ENCODE assay signal across 2 cellular contexts in genomic region chr14:59067135-59067894, GRCh38.
TF ChIP-seq lines count a peak whose summit lies in the region.

No MANE protein-coding gene starts in this region.

TF ChIP-seq in HepG2, 621 proteins besides CTCF, POLR2A, EP300 and RAD21:
- TF ChIP-seq ZFP90 (CRISPR knock-in tag; IDR thresholded peaks at IDR 0.05; ENCODE audit: borderline replicate concordance) (no peak), PRDM15 (CRISPR knock-in tag; IDR thresholded peaks at IDR 0.05) (0 out of 2 replicates have a peak, but pooled peaks have one; percentile 43)

TF ChIP-seq in GM12878, 131 proteins besides CTCF, POLR2A, EP300 and RAD21:
- TF ChIP-seq MTA3 (IDR thresholded peaks at IDR 0.05; ENCODE audit: borderline replicate concordance, low read length) = no peak
- TF ChIP-seq TCF3 (IDR thresholded peaks at IDR 0.05; ENCODE audit: borderline replicate concordance, insufficient read depth, low read depth, low read length) = no peak
- no peak for TF ChIP-seq E2F4 (IDR thresholded peaks at IDR 0.05; ENCODE audit: low read depth, low read length)
- no peak for TF ChIP-seq MEF2B (IDR thresholded peaks at IDR 0.05; ENCODE audit: partially characterized antibody, poor library complexity, severe bottlenecking)
- TF ChIP-seq EZH2 (IDR thresholded peaks at IDR 0.05; ENCODE audit: borderline replicate concordance, control insufficient read depth, low read depth, low read length) = no peak
- no peak for TF ChIP-seq JUND (IDR thresholded peaks at IDR 0.05; ENCODE audit: low read depth, low read length)
- TF ChIP-seq HDAC6 (IDR thresholded peaks at IDR 0.05; ENCODE audit: unreplicated experiment) = no peak
- TF ChIP-seq NR2F1 (conservative IDR thresholded peaks at IDR 0.05) = no peak
- TF ChIP-seq SUPT20H (IDR thresholded peaks at IDR 0.05; ENCODE audit: borderline replicate concordance, control insufficient read depth, low read depth, low read length) = no peak
- TF ChIP-seq FOS (IDR thresholded peaks at IDR 0.05; ENCODE audit: borderline replicate concordance, extremely low read depth, insufficient read length) = no peak
- TF ChIP-seq NFIC (IDR thresholded peaks at IDR 0.05; ENCODE audit: low read depth, low read length) = no peak
- TF ChIP-seq E4F1 (IDR thresholded peaks at IDR 0.05; ENCODE audit: borderline replicate concordance, partially characterized antibody) = no peak
- no peak for TF ChIP-seq EED (IDR thresholded peaks at IDR 0.05; ENCODE audit: low read depth)
- TF ChIP-seq HDAC2 (IDR thresholded peaks at IDR 0.05) = no peak
- no peak for TF ChIP-seq REST (IDR thresholded peaks at IDR 0.05; ENCODE audit: low read depth, low read length)
- TF ChIP-seq NFXL1 (IDR thresholded peaks at IDR 0.05; ENCODE audit: borderline replicate concordance) = no peak
- TF ChIP-seq ZNF592 (IDR thresholded peaks at IDR 0.05) = no peak
- no peak for TF ChIP-seq BMI1 (IDR thresholded peaks at IDR 0.05; ENCODE audit: borderline replicate concordance)
- TF ChIP-seq SPI1 (IDR thresholded peaks at IDR 0.05; ENCODE audit: borderline replicate concordance, insufficient read depth, low read depth, low read length) = no peak
- TF ChIP-seq CHD4 (IDR thresholded peaks at IDR 0.05) = no peak
